1 cellular context compared by ENCODE assay signal in the genomic region with DNA sequence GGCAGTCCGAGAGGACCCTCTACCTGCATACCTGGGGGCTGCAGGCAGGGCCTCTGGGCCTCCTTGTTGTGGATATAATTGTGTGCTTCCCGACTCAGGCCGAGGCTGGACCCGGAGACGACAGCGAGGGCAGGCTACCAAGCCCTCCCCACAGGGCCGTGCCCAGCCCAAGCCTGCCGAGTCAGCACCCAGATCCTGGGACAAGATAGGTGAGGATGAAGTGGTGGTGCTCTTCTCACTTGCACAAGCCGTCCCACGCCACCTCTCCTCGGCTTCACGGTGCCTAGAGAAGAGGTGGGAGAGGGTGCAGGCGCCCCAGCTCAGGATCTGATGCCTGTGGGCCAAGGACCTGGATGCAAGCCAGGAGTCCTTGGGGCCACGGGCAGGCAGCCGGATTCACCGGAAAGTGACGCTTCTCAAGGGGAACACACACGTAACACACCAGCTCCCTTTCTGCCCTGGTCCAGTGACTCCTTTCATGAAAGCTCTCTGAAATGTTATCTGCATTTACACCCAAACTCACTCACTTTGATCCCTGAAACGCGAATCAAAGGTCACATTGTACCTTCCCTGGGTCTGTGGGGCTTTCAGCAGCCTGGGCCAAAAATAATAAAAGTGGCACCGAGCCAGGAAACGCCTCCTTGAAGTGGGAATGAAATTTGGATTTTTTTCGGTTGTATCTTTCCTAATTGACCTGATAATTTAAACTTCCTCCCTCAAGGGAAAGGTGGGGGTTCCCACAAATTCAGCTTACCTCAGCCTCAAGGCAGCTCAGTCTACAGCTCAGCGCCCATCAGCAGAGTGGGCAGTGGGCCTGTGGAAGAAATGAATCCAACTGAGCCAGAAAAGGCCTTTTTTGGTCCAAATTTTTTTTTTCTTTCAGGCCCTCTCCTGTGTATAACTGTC.
A peak's percentile ranks its signal among the peaks of the same experiment; 100 is the strongest.
TF ChIP-seq lines count a peak whose summit lies in the region.

No MANE protein-coding gene starts in this region.

TF ChIP-seq in K562, 482 proteins besides CTCF, POLR2A, EP300 and RAD21 (continued from another document and continues in another):
- TF ChIP-seq ETV5 (CRISPR knock-in tag; IDR thresholded peaks at IDR 0.05; ENCODE audit: low read depth) (no peak), SPI1 (IDR thresholded peaks at IDR 0.05; ENCODE audit: borderline replicate concordance, low read depth, low read length) (peak; percentile 61; the same call in 1 of the 2 replicates), HNRNPK (IDR thresholded peaks at IDR 0.05; ENCODE audit: low read depth, low read length, poor library complexity, severe bottlenecking) (no peak), GABPB1 (CRISPR knock-in tag; IDR thresholded peaks at IDR 0.05) (no peak), RBM34 (IDR thresholded peaks at IDR 0.05; ENCODE audit: borderline replicate concordance, insufficient read depth, low read length) (no peak), ZNF224 (CRISPR knock-in tag; IDR thresholded peaks at IDR 0.05) (no peak), XRCC3 (IDR thresholded peaks at IDR 0.05) (no peak), HMGN3 (IDR thresholded peaks at IDR 0.05; ENCODE audit: borderline replicate concordance, extremely low read depth, insufficient read length, low read depth, low read length) (no peak), CREBBP (IDR thresholded peaks at IDR 0.05; ENCODE audit: low read depth, low read length) (no peak), RBM39 (optimal IDR thresholded peaks at IDR 0.05; ENCODE audit: low read depth, low read length) (no peak), NCOA2 (IDR thresholded peaks at IDR 0.05; ENCODE audit: partially characterized antibody in 2 of 2) (no peak), FOXJ2 (tag; IDR thresholded peaks at IDR 0.05) (no peak), ZNF561 (CRISPR knock-in tag; conservative IDR thresholded peaks at IDR 0.05) (0 out of 2 replicates have a peak, but pooled peaks have one; percentile 27), SUPT5H (IDR thresholded peaks at IDR 0.05) (no peak), U2AF2 (optimal IDR thresholded peaks at IDR 0.05; ENCODE audit: low read depth, low read length) (no peak), SMARCA4 (IDR thresholded peaks at IDR 0.05) (no peak), NR1H2 (CRISPR knock-in tag; IDR thresholded peaks at IDR 0.05) (no peak), DACH1 (IDR thresholded peaks at IDR 0.05; ENCODE audit: partially characterized antibody) (no peak), ZNF41 (CRISPR knock-in tag; conservative IDR thresholded peaks at IDR 0.05) (no peak; the same call in 1 of the 2 replicates), RBFOX2 (IDR thresholded peaks at IDR 0.05; ENCODE audit: low read depth, low read length) (no peak), PPARD (CRISPR knock-in tag; IDR thresholded peaks at IDR 0.05) (no peak), CBX5 (IDR thresholded peaks at IDR 0.05; ENCODE audit: borderline replicate concordance, low read depth) (no peak), ZNF586 (CRISPR knock-in tag; conservative IDR thresholded peaks at IDR 0.05) (0 out of 2 replicates have a peak, but pooled peaks have one; percentile 9), BACH1 (tag; IDR thresholded peaks at IDR 0.05) (no peak), ZNF140 (CRISPR knock-in tag; IDR thresholded peaks at IDR 0.05) (no peak), TEAD1 (CRISPR knock-in tag; IDR thresholded peaks at IDR 0.05) (peak in 1 of 2 experiments; percentile 15; a peak in 1 of 4 replicates), CEBPB (tag; IDR thresholded peaks at IDR 0.05) (no peak), DPF2 (IDR thresholded peaks at IDR 0.05) (no peak)
- TF ChIP-seq, protein P1, sequence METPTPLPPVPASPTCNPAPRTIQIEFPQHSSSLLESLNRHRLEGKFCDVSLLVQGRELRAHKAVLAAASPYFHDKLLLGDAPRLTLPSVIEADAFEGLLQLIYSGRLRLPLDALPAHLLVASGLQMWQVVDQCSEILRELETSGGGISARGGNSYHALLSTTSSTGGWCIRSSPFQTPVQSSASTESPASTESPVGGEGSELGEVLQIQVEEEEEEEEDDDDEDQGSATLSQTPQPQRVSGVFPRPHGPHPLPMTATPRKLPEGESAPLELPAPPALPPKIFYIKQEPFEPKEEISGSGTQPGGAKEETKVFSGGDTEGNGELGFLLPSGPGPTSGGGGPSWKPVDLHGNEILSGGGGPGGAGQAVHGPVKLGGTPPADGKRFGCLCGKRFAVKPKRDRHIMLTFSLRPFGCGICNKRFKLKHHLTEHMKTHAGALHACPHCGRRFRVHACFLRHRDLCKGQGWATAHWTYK (CRISPR knock-in tag; IDR thresholded peaks at IDR 0.05): peak; percentile 94; the same call in 1 of the 2 replicates
- TF ChIP-seq, protein P2, sequence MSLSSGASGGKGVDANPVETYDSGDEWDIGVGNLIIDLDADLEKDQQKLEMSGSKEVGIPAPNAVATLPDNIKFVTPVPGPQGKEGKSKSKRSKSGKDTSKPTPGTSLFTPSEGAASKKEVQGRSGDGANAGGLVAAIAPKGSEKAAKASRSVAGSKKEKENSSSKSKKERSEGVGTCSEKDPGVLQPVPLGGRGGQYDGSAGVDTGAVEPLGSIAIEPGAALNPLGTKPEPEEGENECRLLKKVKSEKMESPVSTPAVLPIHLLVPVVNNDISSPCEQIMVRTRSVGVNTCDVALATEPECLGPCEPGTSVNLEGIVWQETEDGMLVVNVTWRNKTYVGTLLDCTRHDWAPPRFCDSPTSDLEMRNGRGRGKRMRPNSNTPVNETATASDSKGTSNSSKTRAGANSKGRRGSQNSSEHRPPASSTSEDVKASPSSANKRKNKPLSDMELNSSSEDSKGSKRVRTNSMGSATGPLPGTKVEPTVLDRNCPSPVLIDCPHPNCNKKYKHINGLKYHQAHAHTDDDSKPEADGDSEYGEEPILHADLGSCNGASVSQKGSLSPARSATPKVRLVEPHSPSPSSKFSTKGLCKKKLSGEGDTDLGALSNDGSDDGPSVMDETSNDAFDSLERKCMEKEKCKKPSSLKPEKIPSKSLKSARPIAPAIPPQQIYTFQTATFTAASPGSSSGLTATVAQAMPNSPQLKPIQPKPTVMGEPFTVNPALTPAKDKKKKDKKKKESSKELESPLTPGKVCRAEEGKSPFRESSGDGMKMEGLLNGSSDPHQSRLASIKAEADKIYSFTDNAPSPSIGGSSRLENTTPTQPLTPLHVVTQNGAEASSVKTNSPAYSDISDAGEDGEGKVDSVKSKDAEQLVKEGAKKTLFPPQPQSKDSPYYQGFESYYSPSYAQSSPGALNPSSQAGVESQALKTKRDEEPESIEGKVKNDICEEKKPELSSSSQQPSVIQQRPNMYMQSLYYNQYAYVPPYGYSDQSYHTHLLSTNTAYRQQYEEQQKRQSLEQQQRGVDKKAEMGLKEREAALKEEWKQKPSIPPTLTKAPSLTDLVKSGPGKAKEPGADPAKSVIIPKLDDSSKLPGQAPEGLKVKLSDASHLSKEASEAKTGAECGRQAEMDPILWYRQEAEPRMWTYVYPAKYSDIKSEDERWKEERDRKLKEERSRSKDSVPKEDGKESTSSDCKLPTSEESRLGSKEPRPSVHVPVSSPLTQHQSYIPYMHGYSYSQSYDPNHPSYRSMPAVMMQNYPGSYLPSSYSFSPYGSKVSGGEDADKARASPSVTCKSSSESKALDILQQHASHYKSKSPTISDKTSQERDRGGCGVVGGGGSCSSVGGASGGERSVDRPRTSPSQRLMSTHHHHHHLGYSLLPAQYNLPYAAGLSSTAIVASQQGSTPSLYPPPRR (CRISPR knock-in tag; IDR thresholded peaks at IDR 0.05; ENCODE audit: borderline replicate concordance): no peak
- TF ChIP-seq, protein P3, sequence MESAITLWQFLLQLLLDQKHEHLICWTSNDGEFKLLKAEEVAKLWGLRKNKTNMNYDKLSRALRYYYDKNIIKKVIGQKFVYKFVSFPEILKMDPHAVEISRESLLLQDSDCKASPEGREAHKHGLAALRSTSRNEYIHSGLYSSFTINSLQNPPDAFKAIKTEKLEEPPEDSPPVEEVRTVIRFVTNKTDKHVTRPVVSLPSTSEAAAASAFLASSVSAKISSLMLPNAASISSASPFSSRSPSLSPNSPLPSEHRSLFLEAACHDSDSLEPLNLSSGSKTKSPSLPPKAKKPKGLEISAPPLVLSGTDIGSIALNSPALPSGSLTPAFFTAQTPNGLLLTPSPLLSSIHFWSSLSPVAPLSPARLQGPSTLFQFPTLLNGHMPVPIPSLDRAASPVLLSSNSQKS (CRISPR knock-in tag; IDR thresholded peaks at IDR 0.05): no peak
- TF ChIP-seq, protein P4, sequence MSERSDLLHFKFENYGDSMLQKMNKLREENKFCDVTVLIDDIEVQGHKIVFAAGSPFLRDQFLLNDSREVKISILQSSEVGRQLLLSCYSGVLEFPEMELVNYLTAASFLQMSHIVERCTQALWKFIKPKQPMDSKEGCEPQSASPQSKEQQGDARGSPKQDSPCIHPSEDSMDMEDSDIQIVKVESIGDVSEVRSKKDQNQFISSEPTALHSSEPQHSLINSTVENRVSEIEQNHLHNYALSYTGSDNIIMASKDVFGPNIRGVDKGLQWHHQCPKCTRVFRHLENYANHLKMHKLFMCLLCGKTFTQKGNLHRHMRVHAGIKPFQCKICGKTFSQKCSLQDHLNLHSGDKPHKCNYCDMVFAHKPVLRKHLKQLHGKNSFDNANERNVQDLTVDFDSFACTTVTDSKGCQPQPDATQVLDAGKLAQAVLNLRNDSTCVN (CRISPR knock-in tag; IDR thresholded peaks at IDR 0.05): no peak
- TF ChIP-seq, protein P5, sequence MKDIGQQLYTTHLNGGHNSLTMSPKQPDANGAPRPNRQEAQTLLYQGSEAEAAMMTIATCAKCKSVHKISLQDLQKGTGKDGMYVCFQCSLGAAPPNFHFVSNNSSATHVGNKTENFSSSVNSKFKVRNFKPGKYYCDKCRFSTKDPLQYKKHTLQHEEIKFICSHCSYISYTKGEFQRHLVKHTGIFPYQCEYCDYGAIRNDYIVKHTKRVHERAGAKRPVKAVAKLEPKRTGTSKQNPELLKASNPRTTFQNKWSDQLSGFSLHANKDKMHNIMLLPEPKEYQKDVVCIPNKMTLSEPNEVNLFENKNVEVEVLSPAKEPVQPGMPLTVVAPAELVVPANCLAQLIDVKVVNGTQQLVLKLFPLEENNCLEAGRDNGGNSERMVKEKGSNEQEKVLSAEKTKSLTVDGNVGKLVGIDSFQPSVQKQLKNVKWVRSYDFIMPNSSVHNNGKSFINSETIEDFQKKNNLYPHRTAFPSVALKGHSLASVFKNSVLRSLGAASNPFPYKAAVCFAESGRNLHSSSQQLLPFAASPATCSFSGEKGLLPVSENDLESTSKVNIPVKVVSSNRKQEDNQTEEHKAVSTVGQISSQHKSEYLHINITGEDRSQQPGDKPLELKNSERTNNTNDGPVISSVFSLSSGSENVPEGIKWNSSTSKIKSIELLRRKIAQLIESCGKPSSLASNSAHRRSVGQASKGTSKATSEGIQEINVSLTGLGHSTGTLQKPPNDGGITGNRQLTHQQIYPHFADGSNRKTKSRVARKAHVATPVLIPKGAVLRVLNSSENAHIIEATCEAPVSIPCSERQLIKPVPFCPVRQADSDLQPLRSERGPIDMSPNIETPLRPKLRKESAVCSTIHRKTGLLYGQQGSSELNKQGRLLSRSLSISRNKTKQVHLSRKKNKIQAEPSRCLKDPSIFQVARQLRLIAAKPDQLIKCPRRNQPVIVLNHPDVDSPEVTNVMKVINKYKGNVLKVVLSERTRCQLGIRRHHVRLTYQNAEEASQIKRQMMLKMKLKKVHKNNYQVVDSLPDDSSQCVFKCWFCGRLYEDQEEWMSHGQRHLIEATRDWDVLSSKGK (CRISPR knock-in tag; IDR thresholded peaks at IDR 0.05): no peak
- TF ChIP-seq, protein P6, sequence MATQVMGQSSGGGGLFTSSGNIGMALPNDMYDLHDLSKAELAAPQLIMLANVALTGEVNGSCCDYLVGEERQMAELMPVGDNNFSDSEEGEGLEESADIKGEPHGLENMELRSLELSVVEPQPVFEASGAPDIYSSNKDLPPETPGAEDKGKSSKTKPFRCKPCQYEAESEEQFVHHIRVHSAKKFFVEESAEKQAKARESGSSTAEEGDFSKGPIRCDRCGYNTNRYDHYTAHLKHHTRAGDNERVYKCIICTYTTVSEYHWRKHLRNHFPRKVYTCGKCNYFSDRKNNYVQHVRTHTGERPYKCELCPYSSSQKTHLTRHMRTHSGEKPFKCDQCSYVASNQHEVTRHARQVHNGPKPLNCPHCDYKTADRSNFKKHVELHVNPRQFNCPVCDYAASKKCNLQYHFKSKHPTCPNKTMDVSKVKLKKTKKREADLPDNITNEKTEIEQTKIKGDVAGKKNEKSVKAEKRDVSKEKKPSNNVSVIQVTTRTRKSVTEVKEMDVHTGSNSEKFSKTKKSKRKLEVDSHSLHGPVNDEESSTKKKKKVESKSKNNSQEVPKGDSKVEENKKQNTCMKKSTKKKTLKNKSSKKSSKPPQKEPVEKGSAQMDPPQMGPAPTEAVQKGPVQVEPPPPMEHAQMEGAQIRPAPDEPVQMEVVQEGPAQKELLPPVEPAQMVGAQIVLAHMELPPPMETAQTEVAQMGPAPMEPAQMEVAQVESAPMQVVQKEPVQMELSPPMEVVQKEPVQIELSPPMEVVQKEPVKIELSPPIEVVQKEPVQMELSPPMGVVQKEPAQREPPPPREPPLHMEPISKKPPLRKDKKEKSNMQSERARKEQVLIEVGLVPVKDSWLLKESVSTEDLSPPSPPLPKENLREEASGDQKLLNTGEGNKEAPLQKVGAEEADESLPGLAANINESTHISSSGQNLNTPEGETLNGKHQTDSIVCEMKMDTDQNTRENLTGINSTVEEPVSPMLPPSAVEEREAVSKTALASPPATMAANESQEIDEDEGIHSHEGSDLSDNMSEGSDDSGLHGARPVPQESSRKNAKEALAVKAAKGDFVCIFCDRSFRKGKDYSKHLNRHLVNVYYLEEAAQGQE (CRISPR knock-in tag; IDR thresholded peaks at IDR 0.05; ENCODE audit: low read depth): no peak
